Comparison of ENCODE assay signal across 14 cellular contexts in the genomic region with DNA sequence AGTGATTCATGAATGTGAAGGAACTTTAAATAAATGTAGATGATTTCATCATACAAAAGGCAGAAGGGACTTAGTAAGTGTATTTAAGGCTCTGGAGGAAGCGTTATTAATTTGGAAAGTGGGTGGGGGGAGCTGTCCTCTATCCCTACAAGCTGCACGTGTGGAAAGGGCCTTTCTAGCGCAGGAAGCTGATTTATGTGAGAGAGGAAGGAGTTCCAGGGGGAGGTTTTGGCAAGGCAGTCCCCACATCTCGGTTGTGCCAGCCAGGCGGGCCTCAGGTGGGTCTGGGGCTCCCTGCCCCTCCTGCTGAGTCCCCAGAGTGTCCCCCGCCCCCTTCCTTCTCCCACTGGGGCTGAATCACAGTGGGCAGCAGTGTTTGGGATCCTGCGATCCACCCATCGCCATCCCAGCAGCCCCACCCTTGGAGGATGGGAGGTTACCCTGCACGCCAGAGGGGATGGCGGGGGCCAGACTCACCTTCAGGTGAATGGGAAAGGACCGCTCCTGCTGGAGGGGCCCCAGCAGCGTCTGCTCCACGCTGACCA. TPM values are rescaled to one million over a fixed set of nuclear protein-coding genes. Genes with fewer than 3 reads are reported as not detected.
DNase-seq lines count a peak whose midpoint lies in the region; ATAC-seq, FAIRE-seq and TF ChIP-seq lines count a peak whose summit lies in the region.
"Had no signal": no experiment of that assay in that cellular context is flagged by ENCODE, and none has a peak within 500 bp of the region (broad histone marks: within the 10 kb centered on the region; RNA-seq: fewer than 3 reads in every experiment).

No MANE protein-coding gene starts in this region.

- H3K27ac Mint-ChIP-seq in endodermal cell = no peak overlapping the region
- H3K27ac Mint-ChIP-seq: activated naive CD4-positive, alpha-beta T cell treated with anti-CD3 and anti-CD28 coated beads, Interleukin-2, amount 10 ng/mL, durations not matched to agents 7 days and 5 days had no signal

- H2AFZ ChIP-seq in HepG2 (ENCODE audit: low read length) (no peak overlapping the region), neuron (ENCODE audit: low read depth, low read length) (peak overlapping the region; percentile 84)
- H2AFZ ChIP-seq: parathyroid adenoma had no signal

- 64% methylated on average over 2 of the region's 13 CpGs for WGBS in HepG2 (ENCODE audit: low lambda C conversion rate)
- WGBS in right lobe of liver (ENCODE audit: insufficient coverage, low coverage, low lambda C conversion rate, missing lambda C conversion rate) = 32% methylated on average over 3 of the region's 13 CpGs
- WGBS in endodermal cell (ENCODE audit: insufficient coverage in 1 of 2, insufficient read length in 1 of 2), 2 experiments = 41 to 71% methylated on average over 6 to 13 of the region's 13 CpGs

- TF ChIP-seq CTCF in HepG2 (CRISPR knock-in tag; IDR thresholded peaks at IDR 0.05) = no peak
- no peak for TF ChIP-seq CTCF in right lobe of liver (IDR thresholded peaks at IDR 0.05)
- no peak for TF ChIP-seq CTCF in endodermal cell (conservative IDR thresholded peaks at IDR 0.05)

- H3K4me3 ChIP-seq in HepG2 (replicated peaks in 1 of 3; ENCODE audit: insufficient read depth in 1 of 3, low read depth in 2 of 3, low read length in 3 of 3) (no peak overlapping the region), right lobe of liver (peak overlapping the region in 1 of 3 donors; percentile 39), endodermal cell (ENCODE audit: low read length) (no peak overlapping the region), neuron (ENCODE audit: low read length) (peak overlapping the region; percentile 50)

- POLR2A ChIA-PET in HepG2 (lab: Yijun Ruan, JAX) = no interaction called here

- in situ Hi-C loops in HepG2 (cut with HindIII; ENCODE audit: extremely low pct_ligation_motif_present, low pct_unique_long_range_greater_than_20kb) = no loop called here

- H3K27me3 ChIP-seq in HepG2 (ENCODE audit: control insufficient read depth in 1 of 2, insufficient read depth in 2 of 2, low read length in 2 of 2) = no peaks in the 10 kb centered on the region
- peaks cover 0 to 4% of the 10 kb centered on the region in 2 donors for H3K27me3 ChIP-seq in right lobe of liver
- peaks cover 60% of the 10 kb centered on the region for H3K27me3 ChIP-seq in endodermal cell (ENCODE audit: control insufficient read depth, insufficient read depth, low read length, poor library complexity, severe bottlenecking)
- H3K27me3 ChIP-seq in neuron (ENCODE audit: insufficient read depth, low read length) = no peaks in the 10 kb centered on the region

- DNase-seq in HepG2 (ENCODE audit: low spot score) (no peak), right lobe of liver (no peak), endodermal cell (peak; percentile 46), hippocampal formation (lab: John Stamatoyannopoulos, UW) (no peak), SKM-1 treated with dmso at 0.1 percent for 144 hours (lab: John Stamatoyannopoulos, UW; ENCODE audit: unreplicated experiment) (no peak), RKO (ENCODE audit: low spot score) (no peak)
- DNase-seq: activated CD4-positive, alpha-beta T cell treated with anti-CD3 and anti-CD28 coated beads, Interleukin-2, amount 50 U/mL, for 4 hours; activated naive CD4-positive, alpha-beta T cell treated with anti-CD3 and anti-CD28 coated beads, Interleukin-2, amount 10 ng/mL, durations not matched to agents 7 days and 5 days; NCI-H510A had no signal

- H3K4me1 Mint-ChIP-seq in endodermal cell = peaks cover 4% of the 10 kb centered on the region

- no peak for TF ChIP-seq POLR2A in HepG2 (IDR thresholded peaks at IDR 0.05; ENCODE audit: insufficient read depth in 1 of 2, low read depth in 2 of 2, low read length in 2 of 2)
- TF ChIP-seq POLR2A in right lobe of liver (IDR thresholded peaks at IDR 0.05) = no peak

- ATAC-seq in HepG2 (no peak), right lobe of liver (no peak), GM21367 (IDR thresholded peaks at IDR 0.05; ENCODE audit: unreplicated experiment) (no peak)

- no TSS peak for BruUV-seq in HepG2 (replicated peaks; lab: Mats Ljungman, UMichigan)

- intact Hi-C loops in HepG2 (cut with micrococcal nuclease; ENCODE audit: unreplicated experiment) (no loop called here), right lobe of liver (cut with DNase I) (no loop called here)

- FAIRE-seq in HepG2 (lab: Jason Lieb, UNC) = no peak
- FAIRE-seq: endothelial cell of umbilical vein had no signal

- H3K36me3 ChIP-seq in HepG2 (replicated peaks in 1 of 2; ENCODE audit: control insufficient read depth in 1 of 2, insufficient read depth in 2 of 2, low read length in 2 of 2) (no peaks in the 10 kb centered on the region), right lobe of liver (no peaks in the 10 kb centered on the region), endodermal cell (ENCODE audit: control insufficient read depth, insufficient read depth, low read length) (no peaks in the 10 kb centered on the region), neuron (ENCODE audit: insufficient read depth, low read length) (no peaks in the 10 kb centered on the region)

- H3K27me3 Mint-ChIP-seq in endodermal cell (ENCODE audit: insufficient read depth) = peaks cover 76% of the 10 kb centered on the region

- H3K4me2 ChIP-seq in HepG2 (ENCODE audit: low read depth, low read length) = no peak overlapping the region

- peak overlapping the region; percentile 43 for H3K4me3 Mint-ChIP-seq in endodermal cell
- H3K4me3 Mint-ChIP-seq: activated naive CD4-positive, alpha-beta T cell treated with anti-CD3 and anti-CD28 coated beads, Interleukin-2, amount 10 ng/mL, durations not matched to agents 7 days and 5 days had no signal

- H3K9me3 Mint-ChIP-seq in endodermal cell = no peaks in the 10 kb centered on the region
- H3K9me3 Mint-ChIP-seq: activated naive CD4-positive, alpha-beta T cell treated with anti-CD3 and anti-CD28 coated beads, Interleukin-2, amount 10 ng/mL, durations not matched to agents 7 days and 5 days had no signal

- H3K4me1 ChIP-seq in HepG2 (ENCODE audit: insufficient read depth, low read length) (no peaks in the 10 kb centered on the region), right lobe of liver (peaks cover 0 to 12% (median 0%) of the 10 kb centered on the region in 4 donors), endodermal cell (ENCODE audit: control insufficient read depth, insufficient read depth, low read length) (peaks cover 2% of the 10 kb centered on the region), neuron (ENCODE audit: insufficient read depth, low read length) (peaks cover 28% of the 10 kb centered on the region)
- H3K4me1 ChIP-seq: parathyroid adenoma had no signal

- CTCF ChIA-PET in HepG2 (lab: Yijun Ruan, JAX; ENCODE audit: low intra/inter-chr PET ratio, low total read pairs) = no interaction called here

- no peaks in the 10 kb centered on the region for H3K79me2 ChIP-seq in HepG2 (ENCODE audit: insufficient read depth, low read length)
- H3K79me2 ChIP-seq: parathyroid adenoma had no signal

- no peaks in the 10 kb centered on the region for H4K20me1 ChIP-seq in HepG2 (ENCODE audit: insufficient read depth, low read length)

- H3K9me3 ChIP-seq in HepG2 (ENCODE audit: low read length) = no peaks in the 10 kb centered on the region
- H3K9me3 ChIP-seq in right lobe of liver = no peaks in the 10 kb centered on the region
- no peaks in the 10 kb centered on the region for H3K9me3 ChIP-seq in endodermal cell (ENCODE audit: control insufficient read depth, low read length)
- no peaks in the 10 kb centered on the region for H3K9me3 ChIP-seq in neuron (ENCODE audit: low read length)

- TF ChIP-seq RAD21 in HepG2 (CRISPR knock-in tag; IDR thresholded peaks at IDR 0.05) = no peak

- H3K27ac ChIP-seq in HepG2 (ENCODE audit: extremely low read length, insufficient read depth, low read length) (no peak overlapping the region), right lobe of liver (no peak overlapping the region), endodermal cell (ENCODE audit: low read depth, low read length) (no peak overlapping the region)
- H3K27ac ChIP-seq: parathyroid adenoma had no signal

- H3K9ac ChIP-seq in HepG2 (ENCODE audit: insufficient read depth, low read depth, low read length) (no peak overlapping the region), endodermal cell (ENCODE audit: extremely low read depth, low read length, poor library complexity, severe bottlenecking) (no peak overlapping the region)
- H3K9ac ChIP-seq: parathyroid adenoma had no signal

- TF ChIP-seq EP300 in HepG2 (IDR thresholded peaks at IDR 0.05; ENCODE audit: low read depth in 2 of 2, low read length in 2 of 2) (no peak), HepG2 (CRISPR knock-in tag; IDR thresholded peaks at IDR 0.05; ENCODE audit: borderline replicate concordance) (no peak)

- no peaks in the 10 kb centered on the region for H3K36me3 Mint-ChIP-seq in endodermal cell (ENCODE audit: low read depth)
- H3K36me3 Mint-ChIP-seq: activated naive CD4-positive, alpha-beta T cell treated with anti-CD3 and anti-CD28 coated beads, Interleukin-2, amount 10 ng/mL, durations not matched to agents 7 days and 5 days had no signal

RNA-seq across cellular contexts. Expression of a gene that starts 0.7 kb away (rescaled TPM):
- total RNA-seq in HepG2 (2016; rRNA removed; fragmentation: Illumina TruSeq; extraction: Trizol) (not detected in 2 replicates), right lobe of liver (under 1 TPM in 3 of 6 experiments, not detected in 3; 0.12 to 0.38 (median 0.33) TPM), endodermal cell (not detected)
- not detected in 2 replicates for total RNA-seq in HepG2 (2016; cell fraction: cytosol; rRNA removed; fragmentation: Illumina TruSeq; extraction: Trizol; ENCODE audit: low read depth)
- not detected in 2 replicates for total RNA-seq in HepG2 (2016; cell fraction: insoluble cytoplasmic fraction; rRNA removed; fragmentation: Illumina TruSeq; extraction: Trizol)
- not detected in 2 replicates for total RNA-seq in HepG2 (2016; cell fraction: membrane; rRNA removed; fragmentation: Illumina TruSeq; extraction: Trizol)
- not detected in 2 replicates for total RNA-seq in HepG2 (2016; cell fraction: nucleus; rRNA removed; fragmentation: Illumina TruSeq; extraction: Trizol)
- not detected in 2 replicates for polyA plus RNA-seq in HepG2 (2011; rRNA removed)
- not detected in 2 replicates for polyA plus RNA-seq in HepG2 (2011; cell fraction: cytosol; rRNA removed)
- polyA plus RNA-seq in HepG2 (2011; cell fraction: nucleus; rRNA removed) = not detected in 2 replicates
- 0.75 and 1.3 TPM in 2 replicates for polyA plus RNA-seq in HepG2 (2012)
- polyA plus RNA-seq in HepG2 (2016; cell fraction: cytosol; fragmentation: Illumina TruSeq; extraction: Trizol; ENCODE audit: low read depth) = not detected in 2 replicates
- not detected in 2 replicates for polyA plus RNA-seq in HepG2 (2016; cell fraction: insoluble cytoplasmic fraction; fragmentation: Illumina TruSeq; extraction: Trizol; ENCODE audit: low read depth)
- not detected in 2 replicates for polyA plus RNA-seq in HepG2 (2016; cell fraction: membrane; fragmentation: Illumina TruSeq; extraction: Trizol; ENCODE audit: low read depth)
- not detected in 2 replicates for polyA plus RNA-seq in HepG2 (2016; cell fraction: nucleus; fragmentation: Illumina TruSeq; extraction: Trizol; ENCODE audit: insufficient read depth, low read depth)
- polyA minus RNA-seq in HepG2 (2011; rRNA and poly(A)+ RNA removed; ENCODE audit: low replicate concordance) = not detected in 2 replicates
- not detected in 2 replicates for polyA minus RNA-seq in HepG2 (2011; cell fraction: cytosol; rRNA and poly(A)+ RNA removed)
- polyA minus RNA-seq in HepG2 (2011; cell fraction: nucleus; rRNA and poly(A)+ RNA removed) = 0.13 and 0.50 TPM in 2 replicates
- polyA plus RNA-seq in endodermal cell (2013, experiment 1 of 2) = 1.6 TPM
- 1.4 TPM for polyA plus RNA-seq in endodermal cell (2013, experiment 2 of 2)
- total RNA-seq: endothelial cell of umbilical vein, MCF 10A had no signal
- polyA plus RNA-seq: endothelial cell of umbilical vein had no signal
